ENCODE assay signal across 17 cellular contexts in the genomic region with DNA sequence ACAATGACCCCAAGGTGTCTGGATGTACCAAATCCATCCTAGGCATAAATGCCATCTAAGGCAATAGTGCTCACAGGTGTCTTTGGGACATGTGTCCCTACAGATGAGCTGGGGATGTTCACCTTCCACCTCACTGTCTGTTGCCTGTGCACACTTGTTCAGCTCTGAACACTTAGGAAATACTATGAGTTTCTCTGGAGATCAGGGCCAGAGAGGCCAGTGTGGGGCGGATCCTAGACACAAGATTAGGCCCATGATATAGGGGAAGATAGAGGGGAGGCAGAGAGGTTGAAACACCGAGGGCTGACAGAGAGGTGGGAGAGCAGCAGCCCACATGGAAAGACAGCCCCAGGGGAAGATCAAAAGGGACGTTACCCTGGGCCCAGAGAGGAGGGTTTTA. TPM values are rescaled to one million over a fixed set of nuclear protein-coding genes. Genes with fewer than 3 reads are reported as not detected.
DNase-seq lines count a peak whose midpoint lies in the region; ATAC-seq and TF ChIP-seq lines count a peak whose summit lies in the region.
"Had no signal": no experiment of that assay in that cellular context is flagged by ENCODE, and none has a peak within 500 bp of the region (broad histone marks: within the 10 kb centered on the region; RNA-seq: fewer than 3 reads in every experiment).

No MANE protein-coding gene starts in this region.

- H3K9me3 ChIP-seq in RWPE2 (ENCODE audit: severe bottlenecking), result peaks cover 11% of the 10 kb centered on the region
- no peaks in the 10 kb centered on the region for H3K9me3 ChIP-seq in transverse colon

- H3K4me3 Mint-ChIP-seq in nephron progenitor cell, result no peak overlapping the region
- H3K4me3 Mint-ChIP-seq in activated T-cell treated with anti-CD3 and anti-CD28 coated beads, Interleukin-2, amount 50 U/mL, for 72 hours, result no peak overlapping the region
- H3K4me3 Mint-ChIP-seq: activated CD4-positive, alpha-beta T cell treated with anti-CD3 and anti-CD28 coated beads, Interleukin-2, amount 10 ng/mL, durations not matched to agents 24 days and 14 days; CD4-positive, alpha-beta memory T cell; neural progenitor cell had no signal

- H3K4me3 ChIP-seq in RWPE2 (ENCODE audit: severe bottlenecking) (no peak overlapping the region), epithelial cell of esophagus (ENCODE audit: low read length) (no peak overlapping the region), transverse colon (no peak overlapping the region)
- H3K4me3 ChIP-seq: neural progenitor cell had no signal

- no peak for TF ChIP-seq EP300 in transverse colon (IDR thresholded peaks at IDR 0.05; ENCODE audit: low read depth)

- DNase-seq in RWPE2 (ENCODE audit: low spot score) (no peak), epithelial cell of esophagus (ENCODE audit: low read depth) (peak; percentile 48), nephron progenitor cell (no peak), NCI-H510A (lab: John Stamatoyannopoulos, UW) (no peak), NCI-H128 (lab: John Stamatoyannopoulos, UW; ENCODE audit: unreplicated experiment) (no peak), transverse colon (no peak)
- no peak for DNase-seq in activated T-cell treated with anti-CD3 and anti-CD28 coated beads, Interleukin-2, amount 50 U/mL, for 72 hours
- DNase-seq: activated CD4-positive, alpha-beta T cell treated with anti-CD3 and anti-CD28 coated beads, Interleukin-2, amount 10 ng/mL, durations not matched to agents 24 days and 14 days; activated CD8-positive, alpha-beta memory T cell treated with anti-CD3 and anti-CD28 coated beads, Interleukin-2, amount 50 U/mL, for 48 hours; activated naive CD4-positive, alpha-beta T cell treated with Interleukin-2 at 50 U/mL for 16 hours; aorta; CD4-positive, alpha-beta memory T cell; cortex of kidney; KG1; NCI-H1092 treated with DMSO at 0.1 percent for 48 hours had no signal

- no peaks in the 10 kb centered on the region for H3K9me3 Mint-ChIP-seq in nephron progenitor cell
- H3K9me3 Mint-ChIP-seq in activated T-cell treated with anti-CD3 and anti-CD28 coated beads, Interleukin-2, amount 50 U/mL, for 72 hours, result no peaks in the 10 kb centered on the region
- H3K9me3 Mint-ChIP-seq: activated CD4-positive, alpha-beta T cell treated with anti-CD3 and anti-CD28 coated beads, Interleukin-2, amount 10 ng/mL, durations not matched to agents 24 days and 14 days; CD4-positive, alpha-beta memory T cell; neural progenitor cell had no signal

- no peak for TF ChIP-seq POLR2A in transverse colon (IDR thresholded peaks at IDR 0.05)

- H3K4me1 ChIP-seq in RWPE2 (ENCODE audit: insufficient read depth, poor library complexity, severe bottlenecking), result peaks cover 46% of the 10 kb centered on the region
- peaks cover 0 to 29% (median 13%) of the 10 kb centered on the region in 4 donors for H3K4me1 ChIP-seq in transverse colon

- H3K27me3 ChIP-seq in RWPE2 (ENCODE audit: insufficient read depth, poor library complexity, severe bottlenecking) (no peaks in the 10 kb centered on the region), transverse colon (no peaks in the 10 kb centered on the region)
- H3K27me3 ChIP-seq: neural progenitor cell had no signal

- intact Hi-C loops in transverse colon (cut with DNase I; ENCODE audit: low total_unique reads), result no loop called here

- H3K36me3 ChIP-seq in RWPE2 (ENCODE audit: low read depth), result no peaks in the 10 kb centered on the region
- no peaks in the 10 kb centered on the region for H3K36me3 ChIP-seq in transverse colon
- H3K36me3 ChIP-seq: neural progenitor cell had no signal

- peaks cover 5% of the 10 kb centered on the region for H3K4me1 Mint-ChIP-seq in nephron progenitor cell
- H3K4me1 Mint-ChIP-seq in activated T-cell treated with anti-CD3 and anti-CD28 coated beads, Interleukin-2, amount 50 U/mL, for 72 hours (ENCODE audit: low read depth), result peaks cover 4% of the 10 kb centered on the region
- H3K4me1 Mint-ChIP-seq: activated CD4-positive, alpha-beta T cell treated with anti-CD3 and anti-CD28 coated beads, Interleukin-2, amount 10 ng/mL, durations not matched to agents 24 days and 14 days had no signal

- no peaks in the 10 kb centered on the region for H3K36me3 Mint-ChIP-seq in nephron progenitor cell (ENCODE audit: low read depth)
- H3K36me3 Mint-ChIP-seq in activated T-cell treated with anti-CD3 and anti-CD28 coated beads, Interleukin-2, amount 50 U/mL, for 72 hours (ENCODE audit: insufficient read depth in 2 of 2), result no peaks in the 10 kb centered on the region
- H3K36me3 Mint-ChIP-seq: CD4-positive, alpha-beta memory T cell; neural progenitor cell had no signal

- H3K27ac Mint-ChIP-seq in nephron progenitor cell, result peak overlapping the region; percentile 39
- H3K27ac Mint-ChIP-seq in activated T-cell treated with anti-CD3 and anti-CD28 coated beads, Interleukin-2, amount 50 U/mL, for 72 hours, result no peak overlapping the region
- H3K27ac Mint-ChIP-seq: activated CD4-positive, alpha-beta T cell treated with anti-CD3 and anti-CD28 coated beads, Interleukin-2, amount 10 ng/mL, durations not matched to agents 24 days and 14 days; CD4-positive, alpha-beta memory T cell; neural progenitor cell had no signal

- 72 to 90% methylated on average over 2 to 3 of the region's 3 CpGs for WGBS in transverse colon (ENCODE audit: low coverage in 1 of 2), 2 donors

- in situ Hi-C loops in transverse colon (cut with MboI; ENCODE audit: low pct_ligation_motif_present in 1 of 4, low pct_unique_long_range_greater_than_20kb in 1 of 4, low sequenced_read_pairs in 3 of 4), result no loop called here

- TF ChIP-seq CTCF in RWPE2 (IDR thresholded peaks at IDR 0.05; ENCODE audit: poor library complexity, severe bottlenecking), result no peak
- no peak for TF ChIP-seq CTCF in epithelial cell of esophagus (IDR thresholded peaks at IDR 0.05; ENCODE audit: insufficient read depth, low read depth, low read length, missing control alignments)
- no peak for TF ChIP-seq CTCF in nephron progenitor cell (IDR thresholded peaks at IDR 0.05)
- no peak for TF ChIP-seq CTCF in transverse colon (IDR thresholded peaks at IDR 0.05)

- H3K27me3 Mint-ChIP-seq in nephron progenitor cell (ENCODE audit: low read depth, poor library complexity), result peaks cover 27% of the 10 kb centered on the region
- peaks cover 33% of the 10 kb centered on the region for H3K27me3 Mint-ChIP-seq in activated T-cell treated with anti-CD3 and anti-CD28 coated beads, Interleukin-2, amount 50 U/mL, for 72 hours (ENCODE audit: low read depth)

- H3K27ac ChIP-seq in RWPE2 (ENCODE audit: poor library complexity, severe bottlenecking) (peak overlapping the region; percentile 96), transverse colon (no peak overlapping the region)
- H3K27ac ChIP-seq: neural progenitor cell had no signal

- no peak; the same call in 1 of the 3 replicates for ATAC-seq in RWPE2 (ENCODE audit: low read depth)
- no peak for ATAC-seq in activated T-cell treated with anti-CD3 and anti-CD28 coated beads, Interleukin-2, amount 50 U/mL, for 72 hours (replicated peaks in 1 of 2)

RNA-seq across cellular contexts. Expression of gene C1orf116, which starts 25.6 kb away (rescaled TPM):
- under 1 TPM; 0.12 to 0.21 TPM for total RNA-seq in activated T-cell treated with anti-CD3 and anti-CD28 coated beads, Interleukin-2, amount 50 U/mL, for 72 hours
- 10 to 100 TPM; 25.7 to 41.2 (median 29.2) TPM for total RNA-seq in transverse colon
- total RNA-seq: activated CD4-positive, alpha-beta T cell treated with anti-CD3 and anti-CD28 coated beads, Interleukin-2, amount 10 ng/mL, durations not matched to agents 24 days and 14 days had no signal

RNA-seq across cellular contexts. Expression of gene FCAMR, which starts 36.7 kb away (rescaled TPM):
- total RNA-seq in activated T-cell treated with anti-CD3 and anti-CD28 coated beads, Interleukin-2, amount 50 U/mL, for 72 hours, result not detected
- total RNA-seq in transverse colon, result 1 to 10 TPM in 1 of 4 donors, under 1 TPM in 2, not detected in 1; 0.37 to 2.4 (median 0.64) TPM
- total RNA-seq: activated CD4-positive, alpha-beta T cell treated with anti-CD3 and anti-CD28 coated beads, Interleukin-2, amount 10 ng/mL, durations not matched to agents 24 days and 14 days; aorta; CD4-positive, alpha-beta memory T cell; lower leg skin had no signal

RNA-seq across cellular contexts. Expression of gene YOD1, which starts 44.1 kb away (rescaled TPM):
- 10 to 100 TPM; 12.6 to 13.2 TPM for total RNA-seq in activated T-cell treated with anti-CD3 and anti-CD28 coated beads, Interleukin-2, amount 50 U/mL, for 72 hours
- 10 to 100 TPM in 2 of 4 donors, 1 to 10 TPM in 2; 9.0 to 17.5 (median 12.0) TPM for total RNA-seq in transverse colon

RNA-seq across cellular contexts. Expression of gene PFKFB2, which starts 46.2 kb away (rescaled TPM):
- 1 to 10 TPM; 4.6 to 6.9 TPM for total RNA-seq in activated T-cell treated with anti-CD3 and anti-CD28 coated beads, Interleukin-2, amount 50 U/mL, for 72 hours
- 100 to 1,000 TPM in 1 of 4 donors, 10 to 100 TPM in 3; 84.2 to 155 (median 91.1) TPM for total RNA-seq in transverse colon

Comparison
In these comparisons a context has a peak if more than half of its experiments do, and no peak if none do; other contexts are left out.
1. RNA of gene C1orf116, which starts 25.6 kb away (total RNA-seq): 25.7 to 41.2 TPM in transverse colon; 0.12 to 0.21 TPM in activated T-cell treated with anti-CD3 and anti-CD28 coated beads, Interleukin-2, amount 50 U/mL, for 72 hours; every median in the first group is over 10 times any median in the second.